ENCODE assay signal across 21 cellular contexts in the genomic region with DNA sequence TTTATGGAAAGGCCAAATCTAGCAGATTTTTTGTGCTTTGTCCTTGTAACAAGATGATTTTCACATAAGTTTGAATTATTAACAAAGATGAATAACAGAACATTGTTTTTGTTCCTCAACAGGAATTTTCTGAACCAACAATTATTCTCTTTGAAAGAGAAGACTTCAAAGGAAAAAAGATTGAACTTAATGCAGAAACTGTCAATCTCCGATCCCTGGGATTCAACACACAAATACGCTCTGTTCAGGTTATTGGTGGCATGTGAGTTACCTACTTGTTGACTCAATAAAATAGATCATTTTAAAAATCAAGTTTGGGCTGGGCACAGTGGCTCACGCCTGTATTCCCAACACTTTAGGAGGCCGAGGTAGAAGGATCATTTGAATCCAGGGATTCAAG.
DNase-seq lines count a peak whose midpoint lies in the region; ATAC-seq and TF ChIP-seq lines count a peak whose summit lies in the region.
"Had no signal": no experiment of that assay in that cellular context is flagged by ENCODE, and none has a peak within 500 bp of the region (broad histone marks: within the 10 kb centered on the region; RNA-seq: fewer than 3 reads in every experiment).

No MANE protein-coding gene starts in this region.

- WGBS in mesenchymal stem cell = 100% methylated on average over 3 of the region's 4 CpGs

- no peak for ATAC-seq in activated CD4-positive, alpha-beta T cell treated with anti-CD3 and anti-CD28 coated beads for 36 hours
- ATAC-seq in WTC11 = no peak

- intact Hi-C loops in activated CD4-positive, alpha-beta T cell treated with anti-CD3 and anti-CD28 coated beads for 36 hours (cut with DNase I, micrococcal nuclease) = loop anchor here in 1 of 2 experiments (5.0 kb wide), 1 partner anchor 46 kb away; no protein-coding TSS in a partner anchor
- intact Hi-C loops in Calu3 (cut with micrococcal nuclease; ENCODE audit: unreplicated experiment) = no loop called here

- H3K4me2 ChIP-seq in mesenchymal stem cell (ENCODE audit: low read length, poor library complexity, severe bottlenecking) = no peak overlapping the region

- no peaks in the 10 kb centered on the region for H3K9me3 ChIP-seq in mesenchymal stem cell (ENCODE audit: control insufficient read depth, low read length)
- H3K9me3 ChIP-seq: MG63 had no signal

- peak overlapping the region; percentile 11 for H3K27ac Mint-ChIP-seq in activated CD4-positive, alpha-beta T cell treated with anti-CD3 and anti-CD28 coated beads for 36 hours
- H3K27ac Mint-ChIP-seq in Calu3 (ENCODE audit: unreplicated experiment) (peak overlapping the region; percentile 29), WTC11 (peak overlapping the region; percentile 48; the same call in 1 of the 2 replicates)
- H3K27ac Mint-ChIP-seq: HFFc6 had no signal

- H3K4me3 ChIP-seq in mesenchymal stem cell (ENCODE audit: insufficient read depth in 1 of 2, low read depth in 1 of 2, low read length in 2 of 2) = no peak overlapping the region
- no peak overlapping the region for H3K4me3 ChIP-seq in foreskin fibroblast (ENCODE audit: low read depth in 1 of 2, low read length in 2 of 2)
- H3K4me3 ChIP-seq: MG63 had no signal

- no peak overlapping the region for H2BK5ac ChIP-seq in mesenchymal stem cell (ENCODE audit: low read depth, low read length, poor library complexity, severe bottlenecking)

- H4K91ac ChIP-seq in mesenchymal stem cell (ENCODE audit: low read length) = no peak overlapping the region

- H3K36me3 ChIP-seq in mesenchymal stem cell (ENCODE audit: control insufficient read depth in 1 of 2, insufficient read depth in 2 of 2, low read depth in 1 of 2, low read length in 2 of 2) = peaks cover 0 to 77% of the 10 kb centered on the region in 2 experiments
- H3K36me3 ChIP-seq: MG63 had no signal

- BruUV-seq in Calu3 (replicated peaks; lab: Mats Ljungman, UMichigan) = no TSS peak

- no peak overlapping the region for H4K8ac ChIP-seq in mesenchymal stem cell (ENCODE audit: low read length)

- no peak overlapping the region for H2BK120ac ChIP-seq in mesenchymal stem cell (ENCODE audit: low read depth, low read length)

- H2AFZ ChIP-seq in mesenchymal stem cell (ENCODE audit: low read depth, low read length) = no peak overlapping the region

- no peak overlapping the region for H3K18ac ChIP-seq in mesenchymal stem cell (ENCODE audit: low read depth in 1 of 2, low read length in 2 of 2)

- H3K4ac ChIP-seq in mesenchymal stem cell (ENCODE audit: low read depth in 1 of 2, low read length in 2 of 2) = no peak overlapping the region

- peaks cover 27% of the 10 kb centered on the region for H3K4me1 Mint-ChIP-seq in activated CD4-positive, alpha-beta T cell treated with anti-CD3 and anti-CD28 coated beads for 36 hours
- peaks cover 10% of the 10 kb centered on the region for H3K4me1 Mint-ChIP-seq in Calu3 (ENCODE audit: low read depth, unreplicated experiment)
- H3K4me1 Mint-ChIP-seq in WTC11 = peaks cover 8% of the 10 kb centered on the region; the same call in 1 of the 2 replicates

- no peaks in the 10 kb centered on the region for H3K27me3 ChIP-seq in mesenchymal stem cell (ENCODE audit: control insufficient read depth in 1 of 2, insufficient read depth in 1 of 2, low read length in 2 of 2)
- H3K27me3 ChIP-seq: MG63 had no signal

- POLR2A ChIA-PET in activated CD4-positive, alpha-beta T cell treated with anti-CD3 and anti-CD28 coated beads for 36 hours (lab: Charles Lee) = no interaction called here
- POLR2A ChIA-PET in WTC11 (lab: Charles Lee) = no interaction called here

- peaks cover 47% of the 10 kb centered on the region for H3K36me3 Mint-ChIP-seq in activated CD4-positive, alpha-beta T cell treated with anti-CD3 and anti-CD28 coated beads for 36 hours (ENCODE audit: low read depth)
- H3K36me3 Mint-ChIP-seq in Calu3 (ENCODE audit: insufficient read depth, unreplicated experiment) (peaks cover 64% of the 10 kb centered on the region), WTC11 (peaks cover under 1% of the 10 kb centered on the region; the same call in 1 of the 2 replicates)

- H2BK15ac ChIP-seq in mesenchymal stem cell (ENCODE audit: low read depth, poor library complexity, severe bottlenecking) = no peak overlapping the region

- no peak for DNase-seq in activated CD4-positive, alpha-beta T cell treated with anti-CD3 and anti-CD28 coated beads for 36 hours
- no peak for DNase-seq in activated CD4-positive, alpha-beta T cell treated with anti-CD3 and anti-CD28 coated beads for 4 hours
- DNase-seq in Calu3 (no peak), WTC11 (ENCODE audit: low spot score) (no peak), mesenchymal stem cell (no peak), DMS114 treated with DMSO at 0.1 percent for 48 hours (lab: John Stamatoyannopoulos, UW; ENCODE audit: unreplicated experiment) (no peak), foreskin fibroblast (no peak), RKO (ENCODE audit: low spot score) (no peak)
- DNase-seq: C1 segment of cervical spinal cord, DMS79, H7, HFFc6, Kasumi-1, MG63, NCI-H1417, NCI-H187, NCI-H446, NCI-H526, RPMI8226, SIG-M5 had no signal

- CTCF ChIA-PET in activated CD4-positive, alpha-beta T cell treated with anti-CD3 and anti-CD28 coated beads for 36 hours (lab: Charles Lee) = interaction anchor here (0.6 to 1.7 kb wide), 4 partner anchors 37 to 435 kb away, joined by 3 to 5 read pairs (median 4); no protein-coding TSS in a partner anchor
- CTCF ChIA-PET in Calu3 (lab: Charles Lee) (interaction anchor here (0.7 to 1.0 kb wide), 2 partner anchors 57 to 905 kb away, joined by 3 read pairs; no protein-coding TSS in a partner anchor), WTC11 (lab: Charles Lee) (interaction anchor here (0.5 to 3.2 kb wide), 3 partner anchors 20 to 421 kb away, joined by 3 to 9 read pairs (median 3); no protein-coding TSS in a partner anchor)

- no peak overlapping the region for H2BK12ac ChIP-seq in mesenchymal stem cell (ENCODE audit: low read length in 2 of 2)

- no peaks in the 10 kb centered on the region for H3K27me3 Mint-ChIP-seq in activated CD4-positive, alpha-beta T cell treated with anti-CD3 and anti-CD28 coated beads for 36 hours
- H3K27me3 Mint-ChIP-seq in Calu3 (ENCODE audit: unreplicated experiment) (no peaks in the 10 kb centered on the region), WTC11 (ENCODE audit: low read depth) (no peaks in the 10 kb centered on the region)

- TF ChIP-seq CTCF in Calu3 (IDR thresholded peaks at IDR 0.05; ENCODE audit: unreplicated experiment) (no peak), WTC11 (IDR thresholded peaks at IDR 0.05) (no peak), foreskin fibroblast (IDR thresholded peaks at IDR 0.05; ENCODE audit: low read depth, low read length) (no peak)

- no peak overlapping the region for H3K23ac ChIP-seq in mesenchymal stem cell (ENCODE audit: low read length in 2 of 2)

- H3K4me1 ChIP-seq in mesenchymal stem cell (ENCODE audit: control insufficient read depth, insufficient read depth, low read depth, low read length) = no peaks in the 10 kb centered on the region

- no peaks in the 10 kb centered on the region for H3K9me3 Mint-ChIP-seq in activated CD4-positive, alpha-beta T cell treated with anti-CD3 and anti-CD28 coated beads for 36 hours (ENCODE audit: low read depth)
- H3K9me3 Mint-ChIP-seq in Calu3 (ENCODE audit: low read depth, unreplicated experiment) (no peaks in the 10 kb centered on the region), WTC11 (no peaks in the 10 kb centered on the region)
- H3K9me3 Mint-ChIP-seq: HFFc6 had no signal

- H3K27ac ChIP-seq in mesenchymal stem cell (ENCODE audit: low read length, poor library complexity, severe bottlenecking) = no peak overlapping the region
- H3K27ac ChIP-seq: 22Rv1 had no signal

- no peak overlapping the region for H3K14ac ChIP-seq in mesenchymal stem cell (ENCODE audit: low read length in 2 of 2)

- no peak overlapping the region for H2AK5ac ChIP-seq in mesenchymal stem cell (ENCODE audit: low read length, severe bottlenecking)

- H3K9ac ChIP-seq in mesenchymal stem cell (ENCODE audit: low read length) = peak overlapping the region; percentile 25

- H3K79me1 ChIP-seq in mesenchymal stem cell (replicated peaks; ENCODE audit: low read length, poor library complexity, severe bottlenecking) = no peaks in the 10 kb centered on the region

- H3K4me3 Mint-ChIP-seq in activated CD4-positive, alpha-beta T cell treated with anti-CD3 and anti-CD28 coated beads for 36 hours = no peak overlapping the region
- H3K4me3 Mint-ChIP-seq in Calu3 (ENCODE audit: low read depth, unreplicated experiment) = no peak overlapping the region
- H3K4me3 Mint-ChIP-seq in WTC11 = no peak overlapping the region
- H3K4me3 Mint-ChIP-seq: HFFc6 had no signal

TF ChIP-seq in WTC11, 78 proteins besides CTCF, POLR2A, EP300 and RAD21 (continues in another document):
- TF ChIP-seq NR2C2 (CRISPR knock-in tag; IDR thresholded peaks at IDR 0.05) (no peak), ZNF317 (CRISPR knock-in tag; IDR thresholded peaks at IDR 0.05; ENCODE audit: borderline replicate concordance, low read depth) (no peak), FOXK1 (CRISPR knock-in tag; IDR thresholded peaks at IDR 0.05) (no peak), ATF1 (CRISPR knock-in tag; IDR thresholded peaks at IDR 0.05) (no peak)
- TF ChIP-seq, protein P1, sequence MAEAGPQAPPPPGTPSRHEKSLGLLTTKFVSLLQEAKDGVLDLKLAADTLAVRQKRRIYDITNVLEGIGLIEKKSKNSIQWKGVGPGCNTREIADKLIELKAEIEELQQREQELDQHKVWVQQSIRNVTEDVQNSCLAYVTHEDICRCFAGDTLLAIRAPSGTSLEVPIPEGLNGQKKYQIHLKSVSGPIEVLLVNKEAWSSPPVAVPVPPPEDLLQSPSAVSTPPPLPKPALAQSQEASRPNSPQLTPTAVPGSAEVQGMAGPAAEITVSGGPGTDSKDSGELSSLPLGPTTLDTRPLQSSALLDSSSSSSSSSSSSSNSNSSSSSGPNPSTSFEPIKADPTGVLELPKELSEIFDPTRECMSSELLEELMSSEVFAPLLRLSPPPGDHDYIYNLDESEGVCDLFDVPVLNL (CRISPR knock-in tag; IDR thresholded peaks at IDR 0.05; ENCODE audit: borderline replicate concordance, low read depth) = no peak
- TF ChIP-seq, protein P2, sequence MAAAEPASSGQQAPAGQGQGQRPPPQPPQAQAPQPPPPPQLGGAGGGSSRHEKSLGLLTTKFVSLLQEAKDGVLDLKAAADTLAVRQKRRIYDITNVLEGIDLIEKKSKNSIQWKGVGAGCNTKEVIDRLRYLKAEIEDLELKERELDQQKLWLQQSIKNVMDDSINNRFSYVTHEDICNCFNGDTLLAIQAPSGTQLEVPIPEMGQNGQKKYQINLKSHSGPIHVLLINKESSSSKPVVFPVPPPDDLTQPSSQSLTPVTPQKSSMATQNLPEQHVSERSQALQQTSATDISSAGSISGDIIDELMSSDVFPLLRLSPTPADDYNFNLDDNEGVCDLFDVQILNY (CRISPR knock-in tag; IDR thresholded peaks at IDR 0.05) = no peak
